2 cellular contexts compared by ENCODE assay signal in the genomic region with DNA sequence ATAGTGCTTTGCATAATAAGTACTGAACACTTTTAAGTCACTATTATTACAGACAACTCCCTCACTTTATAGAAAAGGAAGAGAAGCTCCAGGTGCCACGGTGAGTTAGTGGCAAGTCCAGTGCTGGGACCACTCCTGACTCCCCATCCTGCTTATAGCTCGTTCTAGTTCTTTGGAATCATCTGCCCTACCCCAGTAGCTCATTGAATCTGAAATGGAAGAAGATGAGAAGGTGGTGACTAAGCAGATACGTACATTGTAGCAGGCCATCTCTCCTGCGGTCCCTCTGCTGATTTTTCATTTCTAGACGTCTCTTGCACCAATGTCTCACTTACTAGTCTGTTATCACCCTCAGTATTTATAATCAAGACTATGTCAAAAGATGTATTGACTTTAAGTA.
TF ChIP-seq lines count a peak whose summit lies in the region.

No MANE protein-coding gene starts in this region.

TF ChIP-seq in A549, 52 proteins besides CTCF, POLR2A, EP300 and RAD21 (continued from another document):
- TF ChIP-seq, protein P1, sequence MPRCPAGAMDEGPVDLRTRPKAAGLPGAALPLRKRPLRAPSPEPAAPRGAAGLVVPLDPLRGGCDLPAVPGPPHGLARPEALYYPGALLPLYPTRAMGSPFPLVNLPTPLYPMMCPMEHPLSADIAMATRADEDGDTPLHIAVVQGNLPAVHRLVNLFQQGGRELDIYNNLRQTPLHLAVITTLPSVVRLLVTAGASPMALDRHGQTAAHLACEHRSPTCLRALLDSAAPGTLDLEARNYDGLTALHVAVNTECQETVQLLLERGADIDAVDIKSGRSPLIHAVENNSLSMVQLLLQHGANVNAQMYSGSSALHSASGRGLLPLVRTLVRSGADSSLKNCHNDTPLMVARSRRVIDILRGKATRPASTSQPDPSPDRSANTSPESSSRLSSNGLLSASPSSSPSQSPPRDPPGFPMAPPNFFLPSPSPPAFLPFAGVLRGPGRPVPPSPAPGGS (IDR thresholded peaks at IDR 0.05), result no peak
- no peak for TF ChIP-seq FOSB (CRISPR knock-in tag; IDR thresholded peaks at IDR 0.05)
- no peak for TF ChIP-seq POLR2AphosphoS2 (conservative IDR thresholded peaks at IDR 0.05; ENCODE audit: low read length)
- no peak for TF ChIP-seq GATA3 (IDR thresholded peaks at IDR 0.05; ENCODE audit: borderline replicate concordance)
- TF ChIP-seq TFCP2L1 (CRISPR knock-in tag; IDR thresholded peaks at IDR 0.05), result no peak
- no peak for TF ChIP-seq NFE2L2 (conservative IDR thresholded peaks at IDR 0.05; ENCODE audit: low read length)
- no peak for TF ChIP-seq ESRRA (IDR thresholded peaks at IDR 0.05; ENCODE audit: borderline replicate concordance, low read length)
- no peak for TF ChIP-seq PBX3 (IDR thresholded peaks at IDR 0.05)

TF ChIP-seq in GM23338, 12 proteins besides CTCF, POLR2A, EP300 and RAD21 (continued from another document):
- TF ChIP-seq, protein P2, sequence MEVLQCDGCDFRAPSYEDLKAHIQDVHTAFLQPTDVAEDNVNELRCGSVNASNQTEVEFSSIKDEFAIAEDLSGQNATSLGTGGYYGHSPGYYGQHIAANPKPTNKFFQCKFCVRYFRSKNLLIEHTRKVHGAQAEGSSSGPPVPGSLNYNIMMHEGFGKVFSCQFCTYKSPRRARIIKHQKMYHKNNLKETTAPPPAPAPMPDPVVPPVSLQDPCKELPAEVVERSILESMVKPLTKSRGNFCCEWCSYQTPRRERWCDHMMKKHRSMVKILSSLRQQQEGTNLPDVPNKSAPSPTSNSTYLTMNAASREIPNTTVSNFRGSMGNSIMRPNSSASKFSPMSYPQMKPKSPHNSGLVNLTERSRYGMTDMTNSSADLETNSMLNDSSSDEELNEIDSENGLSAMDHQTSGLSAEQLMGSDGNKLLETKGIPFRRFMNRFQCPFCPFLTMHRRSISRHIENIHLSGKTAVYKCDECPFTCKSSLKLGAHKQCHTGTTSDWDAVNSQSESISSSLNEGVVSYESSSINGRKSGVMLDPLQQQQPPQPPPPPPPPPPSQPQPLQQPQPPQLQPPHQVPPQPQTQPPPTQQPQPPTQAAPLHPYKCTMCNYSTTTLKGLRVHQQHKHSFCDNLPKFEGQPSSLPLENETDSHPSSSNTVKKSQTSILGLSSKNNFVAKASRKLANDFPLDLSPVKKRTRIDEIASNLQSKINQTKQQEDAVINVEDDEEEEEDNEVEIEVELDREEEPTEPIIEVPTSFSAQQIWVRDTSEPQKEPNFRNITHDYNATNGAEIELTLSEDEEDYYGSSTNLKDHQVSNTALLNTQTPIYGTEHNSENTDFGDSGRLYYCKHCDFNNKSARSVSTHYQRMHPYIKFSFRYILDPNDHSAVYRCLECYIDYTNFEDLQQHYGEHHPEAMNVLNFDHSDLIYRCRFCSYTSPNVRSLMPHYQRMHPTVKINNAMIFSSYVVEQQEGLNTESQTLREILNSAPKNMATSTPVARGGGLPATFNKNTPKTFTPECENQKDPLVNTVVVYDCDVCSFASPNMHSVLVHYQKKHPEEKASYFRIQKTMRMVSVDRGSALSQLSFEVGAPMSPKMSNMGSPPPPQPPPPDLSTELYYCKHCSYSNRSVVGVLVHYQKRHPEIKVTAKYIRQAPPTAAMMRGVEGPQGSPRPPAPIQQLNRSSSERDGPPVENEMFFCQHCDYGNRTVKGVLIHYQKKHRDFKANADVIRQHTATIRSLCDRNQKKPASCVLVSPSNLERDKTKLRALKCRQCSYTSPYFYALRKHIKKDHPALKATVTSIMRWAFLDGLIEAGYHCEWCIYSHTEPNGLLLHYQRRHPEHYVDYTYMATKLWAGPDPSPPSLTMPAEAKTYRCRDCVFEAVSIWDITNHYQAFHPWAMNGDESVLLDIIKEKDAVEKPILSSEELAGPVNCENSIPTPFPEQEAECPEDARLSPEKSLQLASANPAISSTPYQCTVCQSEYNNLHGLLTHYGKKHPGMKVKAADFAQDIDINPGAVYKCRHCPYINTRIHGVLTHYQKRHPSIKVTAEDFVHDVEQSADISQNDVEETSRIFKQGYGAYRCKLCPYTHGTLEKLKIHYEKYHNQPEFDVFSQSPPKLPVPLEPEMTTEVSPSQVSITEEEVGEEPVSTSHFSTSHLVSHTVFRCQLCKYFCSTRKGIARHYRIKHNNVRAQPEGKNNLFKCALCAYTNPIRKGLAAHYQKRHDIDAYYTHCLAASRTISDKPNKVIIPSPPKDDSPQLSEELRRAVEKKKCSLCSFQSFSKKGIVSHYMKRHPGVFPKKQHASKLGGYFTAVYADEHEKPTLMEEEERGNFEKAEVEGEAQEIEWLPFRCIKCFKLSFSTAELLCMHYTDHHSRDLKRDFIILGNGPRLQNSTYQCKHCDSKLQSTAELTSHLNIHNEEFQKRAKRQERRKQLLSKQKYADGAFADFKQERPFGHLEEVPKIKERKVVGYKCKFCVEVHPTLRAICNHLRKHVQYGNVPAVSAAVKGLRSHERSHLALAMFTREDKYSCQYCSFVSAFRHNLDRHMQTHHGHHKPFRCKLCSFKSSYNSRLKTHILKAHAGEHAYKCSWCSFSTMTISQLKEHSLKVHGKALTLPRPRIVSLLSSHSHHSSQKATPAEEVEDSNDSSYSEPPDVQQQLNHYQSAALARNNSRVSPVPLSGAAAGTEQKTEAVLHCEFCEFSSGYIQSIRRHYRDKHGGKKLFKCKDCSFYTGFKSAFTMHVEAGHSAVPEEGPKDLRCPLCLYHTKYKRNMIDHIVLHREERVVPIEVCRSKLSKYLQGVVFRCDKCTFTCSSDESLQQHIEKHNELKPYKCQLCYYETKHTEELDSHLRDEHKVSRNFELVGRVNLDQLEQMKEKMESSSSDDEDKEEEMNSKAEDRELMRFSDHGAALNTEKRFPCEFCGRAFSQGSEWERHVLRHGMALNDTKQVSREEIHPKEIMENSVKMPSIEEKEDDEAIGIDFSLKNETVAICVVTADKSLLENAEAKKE (CRISPR knock-in tag; IDR thresholded peaks at IDR 0.05), result no peak
- TF ChIP-seq REST (IDR thresholded peaks at IDR 0.05; ENCODE audit: unreplicated experiment) (no peak), STAT1 (IDR thresholded peaks at IDR 0.05; ENCODE audit: unreplicated experiment) (no peak), NANOG (IDR thresholded peaks at IDR 0.05; ENCODE audit: borderline replicate concordance) (no peak), JUNB (IDR thresholded peaks at IDR 0.05; ENCODE audit: unreplicated experiment) (no peak), EZH2phosphoT487 (IDR thresholded peaks at IDR 0.05; ENCODE audit: unreplicated experiment) (no peak)
TF ChIP-seq in GM23338: peak in this region for 0.
